1 cellular context compared by ENCODE assay signal in genomic region chr13:114121496-114122466, GRCh38.
TF ChIP-seq lines count a peak whose summit lies in the region.

No MANE protein-coding gene starts in this region.

TF ChIP-seq in GM12878, 131 proteins besides CTCF, POLR2A, EP300 and RAD21:
- TF ChIP-seq TCF3 (IDR thresholded peaks at IDR 0.05; ENCODE audit: borderline replicate concordance, insufficient read depth, low read depth, low read length) (no peak), HDAC6 (IDR thresholded peaks at IDR 0.05; ENCODE audit: unreplicated experiment) (no peak), YBX1 (IDR thresholded peaks at IDR 0.05) (no peak), DPF2 (IDR thresholded peaks at IDR 0.05) (no peak), KAT2A (conservative IDR thresholded peaks at IDR 0.05; ENCODE audit: control insufficient read depth, low read depth, low read length) (no peak), ELK1 (IDR thresholded peaks at IDR 0.05; ENCODE audit: low read depth, low read length) (no peak), TAF1 (IDR thresholded peaks at IDR 0.05; ENCODE audit: borderline replicate concordance, low read depth, low read length) (no peak), ZBTB11 (CRISPR knock-in tag; IDR thresholded peaks at IDR 0.05) (no peak), E4F1 (IDR thresholded peaks at IDR 0.05; ENCODE audit: borderline replicate concordance, partially characterized antibody) (no peak), SREBF2 (IDR thresholded peaks at IDR 0.05; ENCODE audit: low read length) (no peak), SMARCA5 (IDR thresholded peaks at IDR 0.05) (no peak), WRNIP1 (IDR thresholded peaks at IDR 0.05; ENCODE audit: borderline replicate concordance, low read depth, low read length) (no peak), RBBP5 (conservative IDR thresholded peaks at IDR 0.05) (no peak), KDM1A (IDR thresholded peaks at IDR 0.05; ENCODE audit: borderline replicate concordance) (no peak), USF1 (IDR thresholded peaks at IDR 0.05; ENCODE audit: borderline replicate concordance, extremely low read length, insufficient read depth, low read depth, low read length) (no peak), CBX3 (IDR thresholded peaks at IDR 0.05; ENCODE audit: borderline replicate concordance, low read depth) (no peak), IKZF2 (IDR thresholded peaks at IDR 0.05) (no peak)
- TF ChIP-seq, protein P1, sequence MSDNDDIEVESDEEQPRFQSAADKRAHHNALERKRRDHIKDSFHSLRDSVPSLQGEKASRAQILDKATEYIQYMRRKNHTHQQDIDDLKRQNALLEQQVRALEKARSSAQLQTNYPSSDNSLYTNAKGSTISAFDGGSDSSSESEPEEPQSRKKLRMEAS (IDR thresholded peaks at IDR 0.05; ENCODE audit: low read depth, low read length), result no peak
